ENCODE assay signal across 26 cellular contexts in genomic region chr9:73536403-73536802, GRCh38.
"Had no signal": no experiment of that assay in that cellular context is flagged by ENCODE, and none has a peak within 500 bp of the region (broad histone marks: within the 10 kb centered on the region; RNA-seq: fewer than 3 reads in every experiment).

No MANE protein-coding gene starts in this region.

- H3K4me1 ChIP-seq: left lung, pancreas, prostate gland, stomach, testis, thyroid gland, transverse colon, upper lobe of left lung, vagina had no signal

- FAIRE-seq: kidney, pancreas had no signal

- H3K36me3 ChIP-seq: left lung, pancreas, prostate gland, stomach, thyroid gland, transverse colon, upper lobe of left lung, vagina had no signal

- H3K4me3 ChIP-seq: left lung, lung, pancreas, prostate gland, skin epidermis, stomach, testis, thyroid gland, transverse colon, upper lobe of left lung, vagina had no signal

- DNase-seq: hippocampal formation; kidney; left colon; left lung; naive thymus-derived CD8-positive, alpha-beta T cell; nucleus accumbens; pancreas; posterior cingulate gyrus; retina; right cardiac atrium; stimulated activated CD4-positive, alpha-beta T cell treated with anti-CD3 and anti-CD28 coated beads, Interleukin-12 subunit alpha, Interleukin-12 subunit beta, amount 100 ng/mL, for 4 hours; stimulated activated CD4-positive, alpha-beta T cell treated with anti-CD3 and anti-CD28 coated beads, Interleukin-15, amount 100 ng/mL, for 24 hours; stimulated activated CD4-positive, alpha-beta T cell treated with anti-CD3 and anti-CD28 coated beads, Interleukin-2, amount 100 ng/mL, for 24 hours; stimulated activated CD4-positive, alpha-beta T cell treated with anti-CD3 and anti-CD28 coated beads, Interleukin-4, amount 100 ng/mL, for 1 hour; stimulated activated naive B cell treated with anti-CD40 and anti-IgM and Interleukin-4, amounts not matched to agents 10 μg/mL and 1 μg/mL and 100 μg/mL, for 72 hours; stimulated activated naive CD8-positive, alpha-beta T cell treated with anti-CD3 and anti-CD28 coated beads, Interleukin-15, Interleukin-2, amounts not matched to agents 100 U/mL and 50 U/mL, for 24 hours; stomach; testis; thyroid gland; transverse colon; upper lobe of left lung had no signal

- H3K27ac ChIP-seq: left lung, pancreas, prostate gland, skin epidermis, stomach, testis, thyroid gland, transverse colon, upper lobe of left lung, vagina had no signal

- H3K27me3 ChIP-seq: left lung, pancreas, stomach, testis, thyroid gland, transverse colon, upper lobe of left lung, vagina had no signal

- H3K9me3 ChIP-seq: left lung, pancreas, prostate gland, stomach, testis, thyroid gland, transverse colon, upper lobe of left lung, vagina had no signal

- ATAC-seq: left colon; left lung; naive thymus-derived CD8-positive, alpha-beta T cell; pancreas; right cardiac atrium; sciatic nerve; stimulated activated naive B cell treated with anti-CD40 and anti-IgM and Interleukin-4, amounts not matched to agents 10 μg/mL and 1 μg/mL and 100 μg/mL, for 72 hours; stimulated activated naive CD8-positive, alpha-beta T cell treated with anti-CD3 and anti-CD28 coated beads, Interleukin-15, Interleukin-2, amounts not matched to agents 100 U/mL and 50 U/mL, for 24 hours had no signal
